15 cellular contexts compared by ENCODE assay signal in the genomic region with DNA sequence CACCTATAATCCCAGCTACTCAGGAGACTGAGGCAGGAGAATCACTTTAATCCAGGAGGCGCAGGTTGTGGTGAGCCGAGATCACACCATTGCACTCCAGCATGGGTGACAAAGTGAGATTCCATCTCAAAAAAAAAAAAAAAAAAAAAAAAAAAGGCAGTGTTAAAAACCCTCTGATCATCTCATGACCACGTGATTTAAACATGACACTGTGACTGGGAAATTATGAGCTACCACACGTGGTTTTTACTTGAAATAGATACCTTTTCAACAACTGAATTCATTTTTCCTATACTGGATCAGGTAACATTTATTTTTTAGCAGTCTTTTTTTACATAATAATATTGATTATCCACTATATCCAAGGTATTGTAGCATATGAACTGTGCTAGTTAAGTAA.
"Had no signal": no experiment of that assay in that cellular context is flagged by ENCODE, and none has a peak within 500 bp of the region (broad histone marks: within the 10 kb centered on the region; RNA-seq: fewer than 3 reads in every experiment).

No MANE protein-coding gene starts in this region.

- H3K27me3 Mint-ChIP-seq: IgD-negative memory B cell had no signal

- H3K27ac Mint-ChIP-seq: IgD-negative memory B cell had no signal

- H3K4me3 Mint-ChIP-seq: IgD-negative memory B cell had no signal

- DNase-seq: Kasumi-1, MM.1S, NCI-H1092 treated with DMSO at 0.1 percent for 48 hours, NCI-H1436 treated with DMSO at 0.1 percent for 48 hours, NCI-H1694, NCI-H187 treated with DMSO at 0.1 percent for 48 hours, NCI-H2029 treated with DMSO at 0.1 percent for 48 hours, NCI-H226, NCI-H510A, NCI-H524 treated with DMSO at 0.1 percent for 48 hours, NCI-H774, Right ventricle myocardium superior, RPMI8226, SIG-M5 had no signal
